ENCODE assay signal across 19 cellular contexts in the genomic region with DNA sequence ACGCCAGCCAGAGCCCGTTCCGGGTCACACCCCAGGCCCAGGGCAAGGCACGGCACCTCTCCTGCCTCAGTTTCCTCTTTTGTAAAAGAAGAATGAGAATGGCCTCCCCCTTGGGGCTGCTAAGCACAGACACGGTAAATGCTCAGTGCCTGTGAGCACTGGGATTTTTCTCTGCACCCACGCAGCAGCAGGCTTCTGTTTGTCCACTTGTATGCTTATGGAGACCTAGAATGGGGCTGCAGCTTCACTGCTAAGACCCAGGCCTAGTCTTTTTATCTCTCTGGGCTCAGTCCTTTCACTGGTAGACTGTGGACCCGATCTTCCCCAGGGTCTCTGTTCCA.
DNase-seq lines count a peak whose midpoint lies in the region; ATAC-seq, FAIRE-seq and TF ChIP-seq lines count a peak whose summit lies in the region.
"Had no signal": no experiment of that assay in that cellular context is flagged by ENCODE, and none has a peak within 500 bp of the region (broad histone marks: within the 10 kb centered on the region; RNA-seq: fewer than 3 reads in every experiment).

No MANE protein-coding gene starts in this region.

- 68% methylated on average over 7 of the region's 7 CpGs for WGBS in mesenchymal stem cell

- H3K4me1 ChIP-seq in mesenchymal stem cell (ENCODE audit: control insufficient read depth, insufficient read depth, low read depth, low read length) (no peaks in the 10 kb centered on the region), thoracic aorta (ENCODE audit: control insufficient read depth in 1 of 2, low read depth in 2 of 2) (peaks cover 0 to 10% of the 10 kb centered on the region in 2 donors)
- H3K4me1 ChIP-seq: body of pancreas had no signal

- TF ChIP-seq POLR2A in GM12892 (IDR thresholded peaks at IDR 0.05; ENCODE audit: low read depth, low read length) = no peak

- ATAC-seq in SK-N-SH treated with all-trans-retinoic acid at 6 μM for 48 hours = peak; percentile 38; the same call in 1 of the 3 replicates
- no peak for ATAC-seq in thoracic aorta (ENCODE audit: insufficient number of reproducible peaks, low FRiP score, low read depth)
- ATAC-seq in HG03460 (IDR thresholded peaks at IDR 0.05; ENCODE audit: unreplicated experiment) = no peak
- ATAC-seq: body of pancreas; HepG2; naive thymus-derived CD4-positive, alpha-beta T cell had no signal

- H3K4me2 ChIP-seq in mesenchymal stem cell (ENCODE audit: low read length, poor library complexity, severe bottlenecking) = no peak overlapping the region

- no peaks in the 10 kb centered on the region for H3K36me3 ChIP-seq in mesenchymal stem cell (ENCODE audit: control insufficient read depth in 1 of 2, insufficient read depth in 2 of 2, low read depth in 1 of 2, low read length in 2 of 2)
- H3K36me3 ChIP-seq in thoracic aorta = no peaks in the 10 kb centered on the region
- H3K36me3 ChIP-seq: stomach had no signal

- no peak for DNase-seq in GM12892 (ENCODE audit: insufficient read length)
- DNase-seq in mesenchymal stem cell = no peak
- no peak for DNase-seq in thoracic aorta (ENCODE audit: low spot score)
- no peak for DNase-seq in HTR-8/SVneo (ENCODE audit: insufficient read length, low spot score)
- no peak for DNase-seq in SKM-1 treated with dmso at 0.1 percent for 144 hours (lab: John Stamatoyannopoulos, UW; ENCODE audit: unreplicated experiment)
- DNase-seq: activated CD4-positive, alpha-beta T cell treated with anti-CD3 and anti-CD28 coated beads for 4 hours; activated naive CD4-positive, alpha-beta T cell treated with anti-CD3 and anti-CD28 coated beads, Interleukin-2, amount 50 U/mL, for 16 hours; CD8-positive, alpha-beta memory T cell; H9; hippocampal formation; naive thymus-derived CD4-positive, alpha-beta T cell; NCI-H1048; NCI-H2107; NCI-H774; stomach had no signal

- H3K9me3 ChIP-seq in mesenchymal stem cell (ENCODE audit: control insufficient read depth, low read length) = no peaks in the 10 kb centered on the region
- no peaks in the 10 kb centered on the region for H3K9me3 ChIP-seq in thoracic aorta
- H3K9me3 ChIP-seq: body of pancreas, stomach had no signal

- H2BK12ac ChIP-seq in mesenchymal stem cell (ENCODE audit: low read length in 2 of 2) = no peak overlapping the region

- no peak overlapping the region for H2AK5ac ChIP-seq in mesenchymal stem cell (ENCODE audit: low read length, severe bottlenecking)

- no peak overlapping the region for H4K91ac ChIP-seq in mesenchymal stem cell (ENCODE audit: low read length)

- H3K4ac ChIP-seq in mesenchymal stem cell (ENCODE audit: low read depth in 1 of 2, low read length in 2 of 2) = no peak overlapping the region

- H2BK120ac ChIP-seq in mesenchymal stem cell (ENCODE audit: low read depth, low read length) = no peak overlapping the region

- H2BK15ac ChIP-seq in mesenchymal stem cell (ENCODE audit: low read depth, poor library complexity, severe bottlenecking) = no peak overlapping the region

- no peak overlapping the region for H3K14ac ChIP-seq in mesenchymal stem cell (ENCODE audit: low read length in 2 of 2)

- TF ChIP-seq CTCF in thoracic aorta (IDR thresholded peaks at IDR 0.05) = no peak

- peak overlapping the region; percentile 67 for H3K9ac ChIP-seq in mesenchymal stem cell (ENCODE audit: low read length)

- H3K4me3 ChIP-seq in mesenchymal stem cell (ENCODE audit: insufficient read depth in 1 of 2, low read depth in 1 of 2, low read length in 2 of 2) (peak overlapping the region in 1 of 2 experiments; percentile 64), thoracic aorta (peak overlapping the region; percentile 37)
- H3K4me3 ChIP-seq: body of pancreas had no signal

- H3K27ac ChIP-seq in mesenchymal stem cell (ENCODE audit: low read length, poor library complexity, severe bottlenecking) = no peak overlapping the region
- H3K27ac ChIP-seq in thoracic aorta = no peak overlapping the region
- H3K27ac ChIP-seq: body of pancreas had no signal

- FAIRE-seq in GM12892 (lab: Jason Lieb, UNC) = peak; percentile 33
- FAIRE-seq in HTR-8/SVneo (lab: Jason Lieb, UNC) = no peak
- FAIRE-seq: HepG2 had no signal

- H3K27me3 ChIP-seq in mesenchymal stem cell (ENCODE audit: control insufficient read depth in 1 of 2, insufficient read depth in 1 of 2, low read length in 2 of 2) (peaks cover 0 to 41% of the 10 kb centered on the region in 2 experiments), thoracic aorta (replicated peaks; ENCODE audit: insufficient read depth) (no peaks in the 10 kb centered on the region)
- H3K27me3 ChIP-seq: body of pancreas had no signal

- H2BK5ac ChIP-seq in mesenchymal stem cell (ENCODE audit: low read depth, low read length, poor library complexity, severe bottlenecking) = no peak overlapping the region

- H2AFZ ChIP-seq in mesenchymal stem cell (ENCODE audit: low read depth, low read length) = no peak overlapping the region

- no peak overlapping the region for H4K8ac ChIP-seq in mesenchymal stem cell (ENCODE audit: low read length)

- H3K79me1 ChIP-seq in mesenchymal stem cell (replicated peaks; ENCODE audit: low read length, poor library complexity, severe bottlenecking) = no peaks in the 10 kb centered on the region

- no peak overlapping the region for H3K18ac ChIP-seq in mesenchymal stem cell (ENCODE audit: low read depth in 1 of 2, low read length in 2 of 2)

- H3K23ac ChIP-seq in mesenchymal stem cell (ENCODE audit: low read length in 2 of 2) = no peak overlapping the region

TF ChIP-seq in SK-N-SH treated with all-trans-retinoic acid at 6 μM for 48 hours, 23 proteins besides CTCF, POLR2A, EP300 and RAD21:
- TF ChIP-seq, protein P1, sequence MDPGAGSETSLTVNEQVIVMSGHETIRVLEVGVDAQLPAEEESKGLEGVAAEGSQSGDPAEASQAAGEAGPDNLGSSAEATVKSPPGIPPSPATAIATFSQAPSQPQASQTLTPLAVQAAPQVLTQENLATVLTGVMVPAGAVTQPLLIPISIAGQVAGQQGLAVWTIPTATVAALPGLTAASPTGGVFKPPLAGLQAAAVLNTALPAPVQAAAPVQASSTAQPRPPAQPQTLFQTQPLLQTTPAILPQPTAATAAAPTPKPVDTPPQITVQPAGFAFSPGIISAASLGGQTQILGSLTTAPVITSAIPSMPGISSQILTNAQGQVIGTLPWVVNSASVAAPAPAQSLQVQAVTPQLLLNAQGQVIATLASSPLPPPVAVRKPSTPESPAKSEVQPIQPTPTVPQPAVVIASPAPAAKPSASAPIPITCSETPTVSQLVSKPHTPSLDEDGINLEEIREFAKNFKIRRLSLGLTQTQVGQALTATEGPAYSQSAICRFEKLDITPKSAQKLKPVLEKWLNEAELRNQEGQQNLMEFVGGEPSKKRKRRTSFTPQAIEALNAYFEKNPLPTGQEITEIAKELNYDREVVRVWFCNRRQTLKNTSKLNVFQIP (CRISPR knock-in tag; IDR thresholded peaks at IDR 0.05; ENCODE audit: borderline replicate concordance, low read depth) = no peak
- TF ChIP-seq GLIS3 (CRISPR knock-in tag; IDR thresholded peaks at IDR 0.05) (no peak), ZNF70 (CRISPR knock-in tag; IDR thresholded peaks at IDR 0.05) (no peak), ZNF565 (CRISPR knock-in tag; conservative IDR thresholded peaks at IDR 0.05; ENCODE audit: low read depth) (no peak), OSR1 (CRISPR knock-in tag; IDR thresholded peaks at IDR 0.05) (no peak), ZFP3 (CRISPR knock-in tag; IDR thresholded peaks at IDR 0.05) (no peak)
- TF ChIP-seq, protein P2, sequence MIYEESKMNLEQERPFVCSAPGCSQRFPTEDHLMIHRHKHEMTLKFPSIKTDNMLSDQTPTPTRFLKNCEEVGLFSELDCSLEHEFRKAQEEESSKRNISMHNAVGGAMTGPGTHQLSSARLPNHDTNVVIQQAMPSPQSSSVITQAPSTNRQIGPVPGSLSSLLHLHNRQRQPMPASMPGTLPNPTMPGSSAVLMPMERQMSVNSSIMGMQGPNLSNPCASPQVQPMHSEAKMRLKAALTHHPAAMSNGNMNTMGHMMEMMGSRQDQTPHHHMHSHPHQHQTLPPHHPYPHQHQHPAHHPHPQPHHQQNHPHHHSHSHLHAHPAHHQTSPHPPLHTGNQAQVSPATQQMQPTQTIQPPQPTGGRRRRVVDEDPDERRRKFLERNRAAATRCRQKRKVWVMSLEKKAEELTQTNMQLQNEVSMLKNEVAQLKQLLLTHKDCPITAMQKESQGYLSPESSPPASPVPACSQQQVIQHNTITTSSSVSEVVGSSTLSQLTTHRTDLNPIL (CRISPR knock-in tag; IDR thresholded peaks at IDR 0.05; ENCODE audit: low read depth) = no peak
- TF ChIP-seq, protein P3, sequence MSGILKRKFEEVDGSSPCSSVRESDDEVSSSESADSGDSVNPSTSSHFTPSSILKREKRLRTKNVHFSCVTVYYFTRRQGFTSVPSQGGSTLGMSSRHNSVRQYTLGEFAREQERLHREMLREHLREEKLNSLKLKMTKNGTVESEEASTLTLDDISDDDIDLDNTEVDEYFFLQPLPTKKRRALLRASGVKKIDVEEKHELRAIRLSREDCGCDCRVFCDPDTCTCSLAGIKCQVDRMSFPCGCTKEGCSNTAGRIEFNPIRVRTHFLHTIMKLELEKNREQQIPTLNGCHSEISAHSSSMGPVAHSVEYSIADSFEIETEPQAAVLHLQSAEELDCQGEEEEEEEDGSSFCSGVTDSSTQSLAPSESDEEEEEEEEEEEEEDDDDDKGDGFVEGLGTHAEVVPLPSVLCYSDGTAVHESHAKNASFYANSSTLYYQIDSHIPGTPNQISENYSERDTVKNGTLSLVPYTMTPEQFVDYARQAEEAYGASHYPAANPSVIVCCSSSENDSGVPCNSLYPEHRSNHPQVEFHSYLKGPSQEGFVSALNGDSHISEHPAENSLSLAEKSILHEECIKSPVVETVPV (CRISPR knock-in tag; IDR thresholded peaks at IDR 0.05) = no peak
